In the genomic region with DNA sequence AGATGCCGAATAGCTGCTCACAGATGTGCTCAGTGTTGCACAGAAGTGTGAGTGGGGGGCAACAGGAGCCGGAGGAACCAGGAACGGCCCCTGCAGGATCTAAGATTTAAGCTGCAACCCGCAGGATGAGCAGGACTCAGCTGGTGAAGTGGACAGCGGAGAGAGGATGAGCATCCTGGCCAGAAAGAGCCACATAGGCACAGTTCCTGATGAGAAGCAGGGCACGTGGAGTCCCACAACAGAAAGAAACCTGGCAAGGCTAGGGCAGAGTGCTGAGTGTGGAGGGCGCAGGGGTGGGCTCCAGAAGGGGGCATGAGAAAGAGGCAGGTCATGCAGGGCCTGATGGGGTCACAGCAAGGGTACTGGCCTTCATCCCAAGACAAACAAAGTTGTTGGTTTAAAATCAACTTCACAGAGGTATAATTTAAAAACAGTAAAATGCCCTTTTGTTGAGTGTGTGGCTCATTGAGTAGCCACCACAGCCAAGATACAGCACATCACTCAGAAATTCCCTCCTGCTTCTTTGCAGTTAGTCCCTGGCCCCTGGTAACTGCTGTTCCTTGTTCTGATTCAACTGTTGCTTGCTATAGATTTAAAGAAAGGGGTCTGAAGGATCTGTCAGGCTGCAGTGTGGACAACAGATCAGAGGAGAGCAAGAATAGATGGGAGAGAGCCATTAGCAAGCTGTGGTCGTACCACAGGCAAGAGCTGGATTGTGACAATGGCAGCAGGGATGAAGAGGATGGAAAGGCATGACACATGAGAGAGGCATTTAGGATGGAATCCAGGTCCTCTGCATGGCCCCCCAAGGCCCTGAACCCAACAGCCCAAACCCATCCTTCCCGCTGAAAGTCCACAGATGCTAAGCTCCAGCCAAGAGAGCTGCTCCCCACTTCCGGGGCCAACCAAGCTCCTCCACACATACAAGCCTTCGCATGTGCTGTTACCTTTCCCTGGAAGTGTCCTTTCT, we compare ENCODE assay signal across 22 cellular contexts. TPM values are rescaled to one million over a fixed set of nuclear protein-coding genes. Genes with fewer than 3 reads are reported as not detected.
A peak's percentile ranks its signal among the peaks of the same experiment; 100 is the strongest.
DNase-seq lines count a peak whose midpoint lies in the region; ATAC-seq and TF ChIP-seq lines count a peak whose summit lies in the region.
"Had no signal": no experiment of that assay in that cellular context is flagged by ENCODE, and none has a peak within 500 bp of the region (broad histone marks: within the 10 kb centered on the region; RNA-seq: fewer than 3 reads in every experiment).

No MANE protein-coding gene starts in this region.

- in situ Hi-C loops in astrocyte of the spinal cord (cut with HindIII; ENCODE audit: low sequenced_read_pairs) = no loop called here
- in situ Hi-C loops in GM13977 (cut with MboI; ENCODE audit: low pct_unique_long_range_greater_than_20kb, low sequenced_read_pairs, unreplicated experiment) = no loop called here

- ATAC-seq in GM21786 (IDR thresholded peaks at IDR 0.05; ENCODE audit: unreplicated experiment) = no peak
- ATAC-seq: activated naive CD8-positive, alpha-beta T cell treated with anti-CD3 and anti-CD28 coated beads, Interleukin-2, amount 50 U/mL, for 24 hours; HCT116; right cardiac atrium had no signal

- H3K36me3 Mint-ChIP-seq in nephron progenitor cell (ENCODE audit: low read depth) = no peaks in the 10 kb centered on the region

- no peaks in the 10 kb centered on the region for H4K20me1 ChIP-seq in KMS-11 (ENCODE audit: insufficient read depth)

- peaks cover 57% of the 10 kb centered on the region for H3K4me1 ChIP-seq in KMS-11 (ENCODE audit: low read depth, poor library complexity, severe bottlenecking)
- H3K4me1 ChIP-seq in left ventricle myocardium inferior = peaks cover 11% of the 10 kb centered on the region
- H3K4me1 ChIP-seq: thyroid gland had no signal

- H3K4me3 ChIP-seq in KMS-11 (IDR thresholded peaks at IDR 0.05; ENCODE audit: insufficient read depth, low read depth, low read length) = no peak overlapping the region
- no peak overlapping the region for H3K4me3 ChIP-seq in astrocyte of the spinal cord (ENCODE audit: low read depth, low read length)
- H3K4me3 ChIP-seq in left ventricle myocardium inferior = no peak overlapping the region
- H3K4me3 ChIP-seq: thyroid gland had no signal

- H3K4me3 Mint-ChIP-seq in nephron progenitor cell = no peak overlapping the region
- H3K4me3 Mint-ChIP-seq: activated naive CD8-positive, alpha-beta T cell treated with anti-CD3 and anti-CD28 coated beads, Interleukin-2, amount 50 U/mL, for 24 hours; endodermal cell; stimulated activated naive CD8-positive, alpha-beta T cell treated with anti-CD3 and anti-CD28 coated beads, Interleukin-15, Interleukin-2, amounts not matched to agents 100 ng/mL and 50 ng/mL, for 24 hours; T-helper 1 cell treated with Interleukin-12 subunit alpha and Interleukin-12 subunit beta and Interleukin-4 antibody, amounts not matched to agents 30 μg/mL and 1 μg/mL, for 36 hours had no signal

- H2AFZ ChIP-seq in KMS-11 (ENCODE audit: low read depth) = no peak overlapping the region; the same call in 1 of the 2 replicates

- H3K27me3 Mint-ChIP-seq in nephron progenitor cell (ENCODE audit: low read depth, poor library complexity) = peaks cover 11% of the 10 kb centered on the region
- H3K27me3 Mint-ChIP-seq: activated naive CD8-positive, alpha-beta T cell treated with anti-CD3 and anti-CD28 coated beads, Interleukin-2, amount 50 U/mL, for 24 hours; stimulated activated naive CD8-positive, alpha-beta T cell treated with anti-CD3 and anti-CD28 coated beads, Interleukin-15, Interleukin-2, amounts not matched to agents 100 ng/mL and 50 ng/mL, for 24 hours had no signal

- H3K4me1 Mint-ChIP-seq in nephron progenitor cell = peaks cover 15% of the 10 kb centered on the region

- intact Hi-C loops in left ventricle myocardium inferior (cut with micrococcal nuclease) = no loop called here

- H3K36me3 ChIP-seq in KMS-11 (ENCODE audit: insufficient read depth) = no peaks in the 10 kb centered on the region
- no peaks in the 10 kb centered on the region for H3K36me3 ChIP-seq in left ventricle myocardium inferior
- H3K36me3 ChIP-seq: brain microvascular endothelial cell, thyroid gland had no signal

- H3K27ac Mint-ChIP-seq in nephron progenitor cell = peak overlapping the region; percentile 14
- H3K27ac Mint-ChIP-seq: activated naive CD8-positive, alpha-beta T cell treated with anti-CD3 and anti-CD28 coated beads, Interleukin-2, amount 50 U/mL, for 24 hours; endodermal cell; stimulated activated naive CD8-positive, alpha-beta T cell treated with anti-CD3 and anti-CD28 coated beads, Interleukin-15, Interleukin-2, amounts not matched to agents 100 ng/mL and 50 ng/mL, for 24 hours; T-helper 1 cell treated with Interleukin-12 subunit alpha and Interleukin-12 subunit beta and Interleukin-4 antibody, amounts not matched to agents 30 μg/mL and 1 μg/mL, for 36 hours had no signal

- H3K9me3 ChIP-seq in left ventricle myocardium inferior (replicated peaks) = peaks cover 19% of the 10 kb centered on the region
- H3K9me3 ChIP-seq: thyroid gland had no signal

- TF ChIP-seq CTCF in KMS-11 (conservative IDR thresholded peaks at IDR 0.05; ENCODE audit: low read depth, low read length) (no peak), astrocyte of the spinal cord (IDR thresholded peaks at IDR 0.05; ENCODE audit: low read depth, low read length) (no peak), nephron progenitor cell (IDR thresholded peaks at IDR 0.05) (no peak), GM13977 (IDR thresholded peaks at IDR 0.05; ENCODE audit: extremely low read depth, insufficient read depth, missing control alignments) (no peak), left ventricle myocardium inferior (IDR thresholded peaks at IDR 0.05; ENCODE audit: borderline replicate concordance) (no peak)

- peaks cover 16% of the 10 kb centered on the region for H3K9me3 Mint-ChIP-seq in nephron progenitor cell

- H3K9ac ChIP-seq in KMS-11 = no peak overlapping the region

- H3K79me2 ChIP-seq in KMS-11 (ENCODE audit: insufficient read depth, low read depth) = no peaks in the 10 kb centered on the region

- no peak overlapping the region; the same call in 1 of the 2 replicates for H3K4me2 ChIP-seq in KMS-11

- H3K27ac ChIP-seq in KMS-11 = peak overlapping the region; percentile 86; the same call in 1 of the 2 replicates
- no peak overlapping the region for H3K27ac ChIP-seq in left ventricle myocardium inferior (replicated peaks)
- H3K27ac ChIP-seq: brain microvascular endothelial cell, thyroid gland had no signal

- DNase-seq in DMS53 treated with DMSO at 0.1 percent for 48 hours (lab: John Stamatoyannopoulos, UW; ENCODE audit: unreplicated experiment) (peak; percentile 36), astrocyte of the spinal cord (ENCODE audit: low read depth, low spot score) (peak; percentile 35), nephron progenitor cell (no peak), NCI-H2171 treated with DMSO at 0.1 percent for 48 hours (lab: John Stamatoyannopoulos, UW) (no peak), GM13977 (ENCODE audit: low spot score) (no peak), left ventricle myocardium inferior (no peak)
- DNase-seq: activated CD4-positive, alpha-beta T cell treated with anti-CD3 and anti-CD28 coated beads, Interleukin-2, amount 50 U/mL, for 4 hours; activated effector memory CD4-positive, alpha-beta T cell treated with anti-CD3 and anti-CD28 coated beads, Interleukin-2, amount 50 U/mL, for 16 hours; activated naive CD8-positive, alpha-beta T cell treated with anti-CD3 and anti-CD28 coated beads, Interleukin-2, amount 50 U/mL, for 24 hours; brain microvascular endothelial cell; DMS79 treated with DMSO at 0.1 percent for 48 hours; endodermal cell; NCI-H1105; NCI-H2081; NCI-H446 treated with DMSO at 0.1 percent for 48 hours; thyroid gland had no signal

- H3K27me3 ChIP-seq in KMS-11 (ENCODE audit: insufficient read depth, low read depth) = no peaks in the 10 kb centered on the region
- H3K27me3 ChIP-seq in left ventricle myocardium inferior (ENCODE audit: low read depth) = no peaks in the 10 kb centered on the region
- H3K27me3 ChIP-seq: brain microvascular endothelial cell, thyroid gland had no signal

RNA-seq across cellular contexts. Expression of a gene that starts 53.1 kb away (rescaled TPM):
- total RNA-seq in left ventricle myocardium inferior = 4.3 TPM

Comparison
In these comparisons a context has a peak if more than half of its experiments do, and no peak if none do; other contexts are left out.
1. DNase-seq: peak in DMS53 treated with DMSO at 0.1 percent for 48 hours (single experiment) and astrocyte of the spinal cord (single experiment); none in nephron progenitor cell (single experiment), NCI-H2171 treated with DMSO at 0.1 percent for 48 hours (single experiment), GM13977 (single experiment) and left ventricle myocardium inferior (single experiment).